Comparison of ENCODE assay signal across 9 cellular contexts in genomic region chr10:80492875-80493413, GRCh38. TPM values are rescaled to one million over a fixed set of nuclear protein-coding genes. Genes with fewer than 3 reads are reported as not detected.
DNase-seq lines count a peak whose midpoint lies in the region; ATAC-seq, FAIRE-seq and TF ChIP-seq lines count a peak whose summit lies in the region.
"Had no signal": no experiment of that assay in that cellular context is flagged by ENCODE, and none has a peak within 500 bp of the region (broad histone marks: within the 10 kb centered on the region; RNA-seq: fewer than 3 reads in every experiment).

No MANE protein-coding gene starts in this region.

- 72 to 94% (median 74%) methylated on average over 4 of the region's 4 CpGs for whole genome bisulfite sequencing in small intestine, 3 donors

- H3K4me1 ChIP-seq in small intestine (ENCODE audit: control insufficient read depth in 2 of 2, insufficient read depth in 1 of 2, low read depth in 1 of 2, low read length in 1 of 2), result peaks cover 8 to 15% of the 10 kb centered on the region in 2 donors

- peak overlapping the region; percentile 86 to 87 for H3K27ac Mint-ChIP-seq in T-cell
- H3K27ac Mint-ChIP-seq in natural killer cell, result peak overlapping the region; percentile 75 to 89

- peaks cover 0 to 13% (median 8%) of the 10 kb centered on the region in 3 donors for H3K9me3 Mint-ChIP-seq in T-cell
- peaks cover 4 to 6% of the 10 kb centered on the region in 2 donors for H3K9me3 Mint-ChIP-seq in natural killer cell

- POLR2A ChIA-PET in T-cell (lab: Charles Lee), result no interaction called here

- H3K4me1 Mint-ChIP-seq in T-cell (peaks cover 99 to 100% (median 99%) of the 10 kb centered on the region in 3 donors), natural killer cell (peaks cover 97 to 98% of the 10 kb centered on the region in 2 donors)

- H3K27me3 ChIP-seq in small intestine (ENCODE audit: control insufficient read depth in 2 of 2, insufficient read depth in 2 of 2, low read length in 2 of 2), result no peaks in the 10 kb centered on the region

- H3K36me3 Mint-ChIP-seq in T-cell, result peaks cover 69% of the 10 kb centered on the region
- H3K36me3 Mint-ChIP-seq in natural killer cell, result peaks cover 21% of the 10 kb centered on the region

- intact Hi-C loops in natural killer cell (cut with micrococcal nuclease), result loop anchor here (10.0 kb wide), 1 partner anchor 288 kb away; the partner anchor contains the start of gene ANXA11

- DNase-seq in T-cell, result no peak
- no peak for DNase-seq in natural killer cell
- DNase-seq in small intestine, result no peak
- DNase-seq in hypothalamus (lab: John Stamatoyannopoulos, UW), result no peak
- DNase-seq in left lobe of liver (ENCODE audit: low spot score), result no peak
- DNase-seq in SIG-M5 (lab: John Stamatoyannopoulos, UW), result no peak
- DNase-seq: left cardiac atrium had no signal

- no peak overlapping the region for H3K27ac ChIP-seq in small intestine (ENCODE audit: low read depth in 1 of 2, low read length in 1 of 2)

- no peak for FAIRE-seq in small intestine (lab: Jason Lieb, UNC)

- CTCF ChIA-PET in T-cell (lab: Charles Lee), result interaction anchor here (0.6 to 1.4 kb wide), 8 partner anchors 9 to 86 kb away, joined by 3 to 8 read pairs (median 4); no protein-coding TSS in a partner anchor

- H3K36me3 ChIP-seq in small intestine (ENCODE audit: control insufficient read depth in 2 of 2, insufficient read depth in 2 of 2, low read length in 2 of 2), result peaks cover 5 to 14% of the 10 kb centered on the region in 2 donors

- no peak for TF ChIP-seq CTCF in natural killer cell (IDR thresholded peaks at IDR 0.05)

- peak; percentile 45 for ATAC-seq in GM19035 (IDR thresholded peaks at IDR 0.05; ENCODE audit: unreplicated experiment)
- peak; percentile 28 for ATAC-seq in HG02610 (IDR thresholded peaks at IDR 0.05; ENCODE audit: unreplicated experiment)
- no peak for ATAC-seq in T-cell (replicated peaks in 1 of 4)
- peak in 1 of 3 donors; percentile 1 for ATAC-seq in natural killer cell
- ATAC-seq in left lobe of liver, result no peak

- no peaks in the 10 kb centered on the region for H3K9me3 ChIP-seq in small intestine (ENCODE audit: control insufficient read depth, low read depth)

- no peak overlapping the region for H3K4me3 ChIP-seq in small intestine (ENCODE audit: low read depth in 1 of 2, low read length in 2 of 2)

- peak overlapping the region; percentile 13 to 57 (median 40) for H3K4me3 Mint-ChIP-seq in T-cell
- H3K4me3 Mint-ChIP-seq in natural killer cell, result peak overlapping the region; percentile 49

- H3K27me3 Mint-ChIP-seq in T-cell (no peaks in the 10 kb centered on the region), natural killer cell (ENCODE audit: low read depth in 2 of 2) (no peaks in the 10 kb centered on the region)

RNA-seq across cellular contexts. Expression of gene TSPAN14, which starts 38.8 kb away (rescaled TPM):
- 100 to 1,000 TPM; 130 to 204 (median 194) TPM for total RNA-seq in T-cell
- total RNA-seq in natural killer cell, result 100 to 1,000 TPM; 126 to 180 (median 173) TPM
- polyA plus RNA-seq in small intestine, result 10 to 100 TPM in 1 of 3 donors, 1 to 10 TPM in 2; 7.4 to 56.5 (median 8.4) TPM
- total RNA-seq in left lobe of liver, result 31.3 TPM

RNA-seq across cellular contexts. Expression of gene SH2D4B, which starts 44.8 kb away (rescaled TPM):
- under 1 TPM; 0.12 to 0.26 (median 0.23) TPM for total RNA-seq in T-cell
- under 1 TPM; 0.19 to 0.30 (median 0.27) TPM for total RNA-seq in natural killer cell
- under 1 TPM in 1 of 3 donors, not detected in 2; 0.09 TPM for polyA plus RNA-seq in small intestine
- not detected for total RNA-seq in left lobe of liver

Comparison
In these comparisons a context has a peak if more than half of its experiments do, and no peak if none do; other contexts are left out.
1. ATAC-seq: peak in GM19035 (single experiment) and HG02610 (single experiment); none in T-cell (0 of 4) and left lobe of liver (single experiment).